17 cellular contexts compared by ENCODE assay signal in genomic region chr14:105195051-105195450, GRCh38. TPM values are rescaled to one million over a fixed set of nuclear protein-coding genes. Genes with fewer than 3 reads are reported as not detected.
A peak's percentile ranks its signal among the peaks of the same experiment; 100 is the strongest.
DNase-seq lines count a peak whose midpoint lies in the region; ATAC-seq and TF ChIP-seq lines count a peak whose summit lies in the region.
"Had no signal": no experiment of that assay in that cellular context is flagged by ENCODE, and none has a peak within 500 bp of the region (broad histone marks: within the 10 kb centered on the region; RNA-seq: fewer than 3 reads in every experiment).

No MANE protein-coding gene starts in this region.

- peak; percentile 18 for ATAC-seq in stimulated activated naive CD8-positive, alpha-beta T cell treated with anti-CD3 and anti-CD28 coated beads, Interleukin-15, amount 100 ng/mL, for 72 hours
- ATAC-seq in stimulated activated naive CD8-positive, alpha-beta T cell treated with anti-CD3 and anti-CD28 coated beads, Interleukin-15, Interleukin-2, amounts not matched to agents 100 U/mL and 50 U/mL, for 24 hours: no peak
- ATAC-seq: GM12878, K562 had no signal

- intact Hi-C loops in esophagus muscularis mucosa (cut with DNase I): no loop called here
- intact Hi-C loops in thyroid gland (cut with DNase I): no loop called here

- H3K27ac Mint-ChIP-seq in stimulated activated naive CD8-positive, alpha-beta T cell treated with anti-CD3 and anti-CD28 coated beads, Interleukin-15, amount 100 ng/mL, for 72 hours: no peak overlapping the region
- no peak overlapping the region for H3K27ac Mint-ChIP-seq in neural progenitor cell

- TF ChIP-seq CTCF in esophagus muscularis mucosa (IDR thresholded peaks at IDR 0.05) (no peak), neural progenitor cell (IDR thresholded peaks at IDR 0.05) (no peak), thyroid gland (IDR thresholded peaks at IDR 0.05) (no peak)

- peaks cover 0 to 93% (median 50%) of the 10 kb centered on the region in 4 donors for H3K27me3 ChIP-seq in esophagus muscularis mucosa
- H3K27me3 ChIP-seq in neural progenitor cell: peaks cover 38% of the 10 kb centered on the region
- H3K27me3 ChIP-seq in thyroid gland: no peaks in the 10 kb centered on the region

- peaks cover 61% of the 10 kb centered on the region for H3K27me3 Mint-ChIP-seq in stimulated activated naive CD8-positive, alpha-beta T cell treated with anti-CD3 and anti-CD28 coated beads, Interleukin-15, amount 100 ng/mL, for 72 hours
- peaks cover 22% of the 10 kb centered on the region for H3K27me3 Mint-ChIP-seq in neural progenitor cell (ENCODE audit: insufficient read depth, low read depth)

- H3K36me3 ChIP-seq in esophagus muscularis mucosa (no peaks in the 10 kb centered on the region), neural progenitor cell (no peaks in the 10 kb centered on the region), thyroid gland (no peaks in the 10 kb centered on the region)

- TF ChIP-seq EP300 in esophagus muscularis mucosa (IDR thresholded peaks at IDR 0.05): no peak

- H3K9ac ChIP-seq in neural progenitor cell: no peak overlapping the region
- H3K9ac ChIP-seq: GM23248 had no signal

- no peaks in the 10 kb centered on the region for H3K36me3 Mint-ChIP-seq in neural progenitor cell
- H3K36me3 Mint-ChIP-seq: CD4-positive, CD25-positive, alpha-beta regulatory T cell had no signal

- H3K27ac ChIP-seq in esophagus muscularis mucosa (replicated peaks in 1 of 4) (peak overlapping the region in 3 of 4 donors; percentile 54 to 77 (median 70)), neural progenitor cell (no peak overlapping the region), thyroid gland (no peak overlapping the region)
- H3K27ac ChIP-seq: GM23248 had no signal

- WGBS in esophagus muscularis mucosa: 87% methylated on average over 7 of the region's 10 CpGs
- WGBS in thyroid gland, 2 donors: 84% methylated on average over 7 of the region's 10 CpGs; no CpG with 5 or more reads in 1 of the 2 donors

- DNase-seq in stimulated activated naive CD8-positive, alpha-beta T cell treated with anti-CD3 and anti-CD28 coated beads, Interleukin-15, amount 100 ng/mL, for 72 hours: no peak
- no peak for DNase-seq in stimulated activated naive CD8-positive, alpha-beta T cell treated with anti-CD3 and anti-CD28 coated beads, Interleukin-15, Interleukin-2, amounts not matched to agents 100 U/mL and 50 U/mL, for 24 hours
- DNase-seq in esophagus muscularis mucosa (ENCODE audit: extremely low spot score) (no peak), neural progenitor cell (ENCODE audit: low spot score) (no peak), T-helper 9 cell (no peak), NCI-H345 treated with DMSO at 0.1 percent for 48 hours (lab: John Stamatoyannopoulos, UW; ENCODE audit: unreplicated experiment) (no peak), thyroid gland (no peak)
- no peak for DNase-seq in stimulated activated CD8-positive, alpha-beta memory T cell treated with anti-CD3 and anti-CD28 coated beads, Interleukin-4, amount 100 ng/mL, for 48 hours
- DNase-seq: GDM1, GM23248, MV-4-11, NCI-H1930, NCI-H446, SIG-M5 had no signal

- H3K4me1 Mint-ChIP-seq in stimulated activated naive CD8-positive, alpha-beta T cell treated with anti-CD3 and anti-CD28 coated beads, Interleukin-15, amount 100 ng/mL, for 72 hours: peaks cover 59% of the 10 kb centered on the region
- peaks cover 10% of the 10 kb centered on the region for H3K4me1 Mint-ChIP-seq in neural progenitor cell

- H3K4me1 ChIP-seq in esophagus muscularis mucosa: peaks cover 53 to 73% (median 60%) of the 10 kb centered on the region in 4 donors
- peaks cover 23% of the 10 kb centered on the region for H3K4me1 ChIP-seq in neural progenitor cell
- peaks cover 9 to 48% of the 10 kb centered on the region in 2 donors for H3K4me1 ChIP-seq in thyroid gland

- H3K4me3 ChIP-seq in esophagus muscularis mucosa (no peak overlapping the region), neural progenitor cell (no peak overlapping the region), thyroid gland (replicated peaks in 1 of 3) (no peak overlapping the region)
- H3K4me3 ChIP-seq: GM12878, GM23248, K562 had no signal

- no peak overlapping the region for H2AFZ ChIP-seq in neural progenitor cell (replicated peaks)
- H2AFZ ChIP-seq: GM23248 had no signal

- H3K4me3 Mint-ChIP-seq in stimulated activated naive CD8-positive, alpha-beta T cell treated with anti-CD3 and anti-CD28 coated beads, Interleukin-15, amount 100 ng/mL, for 72 hours: no peak overlapping the region
- H3K4me3 Mint-ChIP-seq in neural progenitor cell: peak overlapping the region; percentile 60

- no peaks in the 10 kb centered on the region for H3K9me3 Mint-ChIP-seq in stimulated activated naive CD8-positive, alpha-beta T cell treated with anti-CD3 and anti-CD28 coated beads, Interleukin-15, amount 100 ng/mL, for 72 hours
- no peaks in the 10 kb centered on the region for H3K9me3 Mint-ChIP-seq in neural progenitor cell
- H3K9me3 Mint-ChIP-seq: CD4-positive, CD25-positive, alpha-beta regulatory T cell had no signal

- H3K4me2 ChIP-seq in neural progenitor cell: no peak overlapping the region

- H3K9me3 ChIP-seq in esophagus muscularis mucosa (no peaks in the 10 kb centered on the region), neural progenitor cell (ENCODE audit: low read depth) (no peaks in the 10 kb centered on the region), thyroid gland (no peaks in the 10 kb centered on the region)

- no peaks in the 10 kb centered on the region for H4K20me1 ChIP-seq in neural progenitor cell (ENCODE audit: low read depth)

- TF ChIP-seq POLR2A in esophagus muscularis mucosa (IDR thresholded peaks at IDR 0.05; ENCODE audit: low read depth): no peak
- TF ChIP-seq POLR2A in thyroid gland (IDR thresholded peaks at IDR 0.05): no peak

- no peaks in the 10 kb centered on the region for H3K79me2 ChIP-seq in neural progenitor cell (ENCODE audit: low read depth)

- peaks cover 28% of the 10 kb centered on the region for H3F3A ChIP-seq in neural progenitor cell (ENCODE audit: low read depth)

RNA-seq across cellular contexts. Expression of gene NUDT14, which starts 13.9 kb away (rescaled TPM):
- total RNA-seq in esophagus muscularis mucosa (1 to 10 TPM; 2.1 to 6.2 (median 5.8) TPM), neural progenitor cell (ENCODE audit: low replicate concordance) (5.5 and 27.0 TPM in 2 replicates), thyroid gland (10 to 100 TPM; 15.2 to 29.1 (median 20.1) TPM)

RNA-seq across cellular contexts. Expression of gene JAG2, which starts 26.5 kb away (rescaled TPM):
- total RNA-seq in esophagus muscularis mucosa (10 to 100 TPM in 3 of 4 donors, 1 to 10 TPM in 1; 5.0 to 19.0 (median 13.9) TPM), neural progenitor cell (ENCODE audit: low replicate concordance) (2.1 and 4.3 TPM in 2 replicates), thyroid gland (10 to 100 TPM in 1 of 4 donors, 1 to 10 TPM in 3; 3.9 to 10.7 (median 5.2) TPM)

RNA-seq across cellular contexts. Expression of gene BTBD6, which starts 53.3 kb away (rescaled TPM):
- total RNA-seq in esophagus muscularis mucosa (10 to 100 TPM; 56.1 to 72.5 (median 69.4) TPM), neural progenitor cell (ENCODE audit: low replicate concordance) (9.0 and 15.0 TPM in 2 replicates), thyroid gland (10 to 100 TPM; 35.9 to 58.2 (median 44.2) TPM)
- total RNA-seq: K562 had no signal

Comparison
In these comparisons a context has a peak if more than half of its experiments do, and no peak if none do; other contexts are left out.
1. H3K27ac ChIP-seq: peak in esophagus muscularis mucosa (3 of 4); none in neural progenitor cell (single experiment) and thyroid gland (0 of 3).